Comparison of ENCODE assay signal across 2 cellular contexts in genomic region chr1:154994269-154994977, GRCh38.
TF ChIP-seq lines count a peak whose summit lies in the region.

No MANE protein-coding gene starts in this region.

TF ChIP-seq in A549, 52 proteins besides CTCF, POLR2A, EP300 and RAD21 (continued from another document):
- TF ChIP-seq ELK1 (IDR thresholded peaks at IDR 0.05; ENCODE audit: low read depth, low read length) (no peak), HOXA7 (CRISPR knock-in tag; IDR thresholded peaks at IDR 0.05) (no peak), RNF2 (IDR thresholded peaks at IDR 0.05; ENCODE audit: borderline replicate concordance, low read depth) (no peak), ZNF302 (CRISPR knock-in tag; IDR thresholded peaks at IDR 0.05) (no peak), JUNB (IDR thresholded peaks at IDR 0.05) (no peak), PHF8 (IDR thresholded peaks at IDR 0.05; ENCODE audit: borderline replicate concordance, low read depth) (no peak), RCOR1 (IDR thresholded peaks at IDR 0.05; ENCODE audit: low read depth, low read length) (no peak), MAX (IDR thresholded peaks at IDR 0.05) (no peak), SREBF2 (IDR thresholded peaks at IDR 0.05) (no peak)

TF ChIP-seq in GM23338, 12 proteins besides CTCF, POLR2A, EP300 and RAD21:
- TF ChIP-seq REST (IDR thresholded peaks at IDR 0.05; ENCODE audit: unreplicated experiment): no peak
- TF ChIP-seq EZH2phosphoT487 (IDR thresholded peaks at IDR 0.05; ENCODE audit: unreplicated experiment): no peak
- no peak for TF ChIP-seq CREB1 (CRISPR knock-in tag; IDR thresholded peaks at IDR 0.05; ENCODE audit: low read depth)
- no peak for TF ChIP-seq ETS1 (IDR thresholded peaks at IDR 0.05)
- TF ChIP-seq STAT1 (IDR thresholded peaks at IDR 0.05; ENCODE audit: unreplicated experiment): no peak
- no peak for TF ChIP-seq POLR2AphosphoS5 (IDR thresholded peaks at IDR 0.05; ENCODE audit: low read depth)
- TF ChIP-seq ZNF331 (CRISPR knock-in tag; IDR thresholded peaks at IDR 0.05; ENCODE audit: low read depth): no peak
- no peak for TF ChIP-seq NANOG (IDR thresholded peaks at IDR 0.05; ENCODE audit: borderline replicate concordance)
- TF ChIP-seq ZNF462 (CRISPR knock-in tag; IDR thresholded peaks at IDR 0.05): no peak
- TF ChIP-seq EZH2 (IDR thresholded peaks at IDR 0.05; ENCODE audit: low read depth, unreplicated experiment): no peak
- no peak for TF ChIP-seq ZNF114 (CRISPR knock-in tag; IDR thresholded peaks at IDR 0.05)
- TF ChIP-seq JUNB (IDR thresholded peaks at IDR 0.05; ENCODE audit: unreplicated experiment): no peak
